11 cellular contexts compared by ENCODE assay signal in genomic region chr18:24055009-24055804, GRCh38. TPM values are rescaled to one million over a fixed set of nuclear protein-coding genes. Genes with fewer than 3 reads are reported as not detected.
DNase-seq lines count a peak whose midpoint lies in the region; ATAC-seq lines count a peak whose summit lies in the region.
"Had no signal": no experiment of that assay in that cellular context is flagged by ENCODE, and none has a peak within 500 bp of the region (broad histone marks: within the 10 kb centered on the region; RNA-seq: fewer than 3 reads in every experiment).

No MANE protein-coding gene starts in this region.

- H3K36me3 Mint-ChIP-seq in activated T-cell treated with anti-CD3 and anti-CD28 coated beads, Interleukin-2, amount 50 U/mL, for 24 hours (ENCODE audit: low read depth) = peaks cover 19% of the 10 kb centered on the region
- peaks cover 22% of the 10 kb centered on the region for H3K36me3 Mint-ChIP-seq in activated naive CD8-positive, alpha-beta T cell treated with anti-CD3 and anti-CD28 coated beads for 36 hours
- H3K36me3 Mint-ChIP-seq in stimulated activated naive B cell treated with anti-CD40 and anti-IgM and Interleukin-4, amounts not matched to agents 10 μg/mL and 1 μg/mL and 100 μg/mL, for 72 hours = peaks cover 9 to 19% of the 10 kb centered on the region in 2 donors

- DNase-seq in activated T-cell treated with anti-CD3 and anti-CD28 coated beads, Interleukin-2, amount 50 U/mL, for 24 hours = no peak
- no peak for DNase-seq in activated T-cell treated with anti-CD3 and anti-CD28 coated beads, Interleukin-2, amount 50 U/mL, for 1 hour
- DNase-seq in activated naive CD8-positive, alpha-beta T cell treated with anti-CD3 and anti-CD28 coated beads for 36 hours = no peak
- DNase-seq in stimulated activated naive B cell treated with anti-CD40 and anti-IgM and Interleukin-4, amounts not matched to agents 10 μg/mL and 1 μg/mL and 100 μg/mL, for 72 hours = no peak
- DNase-seq in MV-4-11 (lab: John Stamatoyannopoulos, UW) = no peak
- DNase-seq in 8988T = no peak
- DNase-seq: DND-41, Kasumi-1, uterus had no signal

- H3K4me3 Mint-ChIP-seq in activated T-cell treated with anti-CD3 and anti-CD28 coated beads, Interleukin-2, amount 50 U/mL, for 24 hours = peak overlapping the region; percentile 34
- peak overlapping the region; percentile 4 for H3K4me3 Mint-ChIP-seq in activated naive CD8-positive, alpha-beta T cell treated with anti-CD3 and anti-CD28 coated beads for 36 hours
- H3K4me3 Mint-ChIP-seq in stimulated activated naive B cell treated with anti-CD40 and anti-IgM and Interleukin-4, amounts not matched to agents 10 μg/mL and 1 μg/mL and 100 μg/mL, for 72 hours = no peak overlapping the region

- ATAC-seq in HG02759 (IDR thresholded peaks at IDR 0.05; ENCODE audit: unreplicated experiment) (peak; percentile 51), HG02852 (IDR thresholded peaks at IDR 0.05; ENCODE audit: unreplicated experiment) (no peak)
- ATAC-seq in stimulated activated naive B cell treated with anti-CD40 and anti-IgM and Interleukin-4, amounts not matched to agents 10 μg/mL and 1 μg/mL and 100 μg/mL, for 72 hours (replicated peaks) = no peak

- H3K27me3 Mint-ChIP-seq in activated T-cell treated with anti-CD3 and anti-CD28 coated beads, Interleukin-2, amount 50 U/mL, for 24 hours = no peaks in the 10 kb centered on the region
- no peaks in the 10 kb centered on the region for H3K27me3 Mint-ChIP-seq in activated naive CD8-positive, alpha-beta T cell treated with anti-CD3 and anti-CD28 coated beads for 36 hours
- no peaks in the 10 kb centered on the region for H3K27me3 Mint-ChIP-seq in stimulated activated naive B cell treated with anti-CD40 and anti-IgM and Interleukin-4, amounts not matched to agents 10 μg/mL and 1 μg/mL and 100 μg/mL, for 72 hours

- H3K4me1 Mint-ChIP-seq in activated T-cell treated with anti-CD3 and anti-CD28 coated beads, Interleukin-2, amount 50 U/mL, for 24 hours (ENCODE audit: low read depth) = peaks cover 86% of the 10 kb centered on the region
- peaks cover 73% of the 10 kb centered on the region for H3K4me1 Mint-ChIP-seq in activated naive CD8-positive, alpha-beta T cell treated with anti-CD3 and anti-CD28 coated beads for 36 hours
- peaks cover 43 to 64% of the 10 kb centered on the region in 2 donors for H3K4me1 Mint-ChIP-seq in stimulated activated naive B cell treated with anti-CD40 and anti-IgM and Interleukin-4, amounts not matched to agents 10 μg/mL and 1 μg/mL and 100 μg/mL, for 72 hours

- H3K27ac Mint-ChIP-seq in activated T-cell treated with anti-CD3 and anti-CD28 coated beads, Interleukin-2, amount 50 U/mL, for 24 hours = peak overlapping the region; percentile 95
- H3K27ac Mint-ChIP-seq in activated naive CD8-positive, alpha-beta T cell treated with anti-CD3 and anti-CD28 coated beads for 36 hours = peak overlapping the region; percentile 77
- peak overlapping the region; percentile 27 for H3K27ac Mint-ChIP-seq in stimulated activated naive B cell treated with anti-CD40 and anti-IgM and Interleukin-4, amounts not matched to agents 10 μg/mL and 1 μg/mL and 100 μg/mL, for 72 hours

- no peaks in the 10 kb centered on the region for H3K9me3 Mint-ChIP-seq in activated T-cell treated with anti-CD3 and anti-CD28 coated beads, Interleukin-2, amount 50 U/mL, for 24 hours
- H3K9me3 Mint-ChIP-seq in activated naive CD8-positive, alpha-beta T cell treated with anti-CD3 and anti-CD28 coated beads for 36 hours = no peaks in the 10 kb centered on the region
- peaks cover 4 to 6% of the 10 kb centered on the region in 2 donors for H3K9me3 Mint-ChIP-seq in stimulated activated naive B cell treated with anti-CD40 and anti-IgM and Interleukin-4, amounts not matched to agents 10 μg/mL and 1 μg/mL and 100 μg/mL, for 72 hours

RNA-seq across cellular contexts. Expression of gene TTC39C, which starts 40.7 kb away (rescaled TPM):
- 10 to 100 TPM; 43.8 to 45.3 TPM for total RNA-seq in activated naive CD8-positive, alpha-beta T cell treated with anti-CD3 and anti-CD28 coated beads for 36 hours

Comparison
In these comparisons a context has a peak if more than half of its experiments do, and no peak if none do; other contexts are left out.
1. H3K27ac Mint-ChIP-seq: peak in every context shown above with its lines; median percentile 95 in activated T-cell treated with anti-CD3 and anti-CD28 coated beads, Interleukin-2, amount 50 U/mL, for 24 hours; 77 in activated naive CD8-positive, alpha-beta T cell treated with anti-CD3 and anti-CD28 coated beads for 36 hours; 27 in stimulated activated naive B cell treated with anti-CD40 and anti-IgM and Interleukin-4, amounts not matched to agents 10 μg/mL and 1 μg/mL and 100 μg/mL, for 72 hours.
2. H3K4me3 Mint-ChIP-seq: peak in activated T-cell treated with anti-CD3 and anti-CD28 coated beads, Interleukin-2, amount 50 U/mL, for 24 hours (single experiment) and activated naive CD8-positive, alpha-beta T cell treated with anti-CD3 and anti-CD28 coated beads for 36 hours (single experiment); none in stimulated activated naive B cell treated with anti-CD40 and anti-IgM and Interleukin-4, amounts not matched to agents 10 μg/mL and 1 μg/mL and 100 μg/mL, for 72 hours (0 of 2).